Comparison of ENCODE assay signal across 8 cellular contexts in genomic region chr11:64268028-64268686, GRCh38. TPM values are rescaled to one million over a fixed set of nuclear protein-coding genes. Genes with fewer than 3 reads are reported as not detected.
A peak's percentile ranks its signal among the peaks of the same experiment; 100 is the strongest.
DNase-seq lines count a peak whose midpoint lies in the region; ATAC-seq and TF ChIP-seq lines count a peak whose summit lies in the region.

No MANE protein-coding gene starts in this region.

- WGBS in body of pancreas, 2 donors = 55 to 58% methylated on average over 13 to 18 of the region's 18 CpGs

- H3K27ac ChIP-seq in 22Rv1 (peak overlapping the region; percentile 99), KMS-11 (peak overlapping the region; percentile 87; the same call in 1 of the 2 replicates), body of pancreas (peak overlapping the region; percentile 95 to 98 (median 96))

- H3K36me3 Mint-ChIP-seq in mesothelial cell of epicardium = peaks cover 7% of the 10 kb centered on the region

- peak overlapping the region; percentile 94 for H3K27ac Mint-ChIP-seq in mesothelial cell of epicardium

- no peaks in the 10 kb centered on the region for H3K36me3 ChIP-seq in KMS-11 (ENCODE audit: insufficient read depth)
- H3K36me3 ChIP-seq in body of pancreas (replicated peaks in 1 of 2; ENCODE audit: insufficient read depth in 1 of 2, low read depth in 2 of 2) = no peaks in the 10 kb centered on the region

- H3K4me2 ChIP-seq in KMS-11 = peak overlapping the region; percentile 86

- H4K20me1 ChIP-seq in KMS-11 (ENCODE audit: insufficient read depth) = no peaks in the 10 kb centered on the region

- H3K79me2 ChIP-seq in KMS-11 (ENCODE audit: insufficient read depth, low read depth) = no peaks in the 10 kb centered on the region

- intact Hi-C loops in body of pancreas (cut with DNase I) = no loop called here

- peaks cover 14% of the 10 kb centered on the region for H3K4me1 ChIP-seq in KMS-11 (ENCODE audit: low read depth, poor library complexity, severe bottlenecking)
- H3K4me1 ChIP-seq in body of pancreas = peaks cover 35% of the 10 kb centered on the region

- H3K27me3 ChIP-seq in KMS-11 (ENCODE audit: insufficient read depth, low read depth) = no peaks in the 10 kb centered on the region
- H3K27me3 ChIP-seq in body of pancreas = no peaks in the 10 kb centered on the region

- peaks cover 24% of the 10 kb centered on the region for H3K4me1 Mint-ChIP-seq in mesothelial cell of epicardium

- no peaks in the 10 kb centered on the region for H3K9me3 ChIP-seq in body of pancreas

- peak overlapping the region; percentile 86; the same call in 1 of the 2 replicates for H3K9ac ChIP-seq in KMS-11

- no peak overlapping the region for H2AFZ ChIP-seq in KMS-11 (ENCODE audit: low read depth)

- no peak for TF ChIP-seq CTCF in 22Rv1 (IDR thresholded peaks at IDR 0.05)
- TF ChIP-seq CTCF in KMS-11 (conservative IDR thresholded peaks at IDR 0.05; ENCODE audit: low read depth, low read length) = no peak
- no peak for TF ChIP-seq CTCF in body of pancreas (IDR thresholded peaks at IDR 0.05)
- TF ChIP-seq CTCF in mesothelial cell of epicardium (IDR thresholded peaks at IDR 0.05; ENCODE audit: unreplicated experiment) = no peak

- ATAC-seq in body of pancreas (no peak), GM21360 (IDR thresholded peaks at IDR 0.05; ENCODE audit: unreplicated experiment) (no peak)

- TF ChIP-seq POLR2A in body of pancreas (IDR thresholded peaks at IDR 0.05) = no peak

- H3K4me3 ChIP-seq in KMS-11 (IDR thresholded peaks at IDR 0.05; ENCODE audit: insufficient read depth, low read depth, low read length) (no peak overlapping the region), body of pancreas (no peak overlapping the region)

- peak in 1 of 4 donors; percentile 23 for DNase-seq in body of pancreas
- DNase-seq in mesothelial cell of epicardium (ENCODE audit: low spot score in 2 of 2, unreplicated experiment in 2 of 2) = no peak
- no peak for DNase-seq in NCI-H524 treated with DMSO at 0.1 percent for 48 hours (lab: John Stamatoyannopoulos, UW)
- no peak for DNase-seq in OCI-M1 (lab: John Stamatoyannopoulos, UW)
- no peak for DNase-seq in DMS79 treated with DMSO at 0.1 percent for 48 hours (lab: John Stamatoyannopoulos, UW)

- H3K4me3 Mint-ChIP-seq in mesothelial cell of epicardium = peak overlapping the region; percentile 96

- no peaks in the 10 kb centered on the region for H3K27me3 Mint-ChIP-seq in mesothelial cell of epicardium (ENCODE audit: low read depth)

- no peaks in the 10 kb centered on the region for H3K9me3 Mint-ChIP-seq in mesothelial cell of epicardium

RNA-seq across cellular contexts. Expression of gene BAD, which starts 16.3 kb away (rescaled TPM):
- total RNA-seq in body of pancreas (10 to 100 TPM; 51.1 to 85.9 TPM), mesothelial cell of epicardium (50.2 to 53.1 TPM (median 52.2 TPM) in 3 replicates)

RNA-seq across cellular contexts. Expression of gene PLCB3, which starts 16.8 kb away (rescaled TPM):
- total RNA-seq in body of pancreas (10 to 100 TPM; 13.8 to 14.5 TPM), mesothelial cell of epicardium (34.9 to 35.7 TPM (median 35.7 TPM) in 3 replicates)

RNA-seq across cellular contexts. Expression of gene GPR137, which starts 17.5 kb away (rescaled TPM):
- total RNA-seq in body of pancreas (10 to 100 TPM in 1 of 2 donors, 1 to 10 TPM in 1; 4.4 to 19.4 TPM), mesothelial cell of epicardium (43.8 to 45.1 TPM (median 44.6 TPM) in 3 replicates)

RNA-seq across cellular contexts. Expression of gene PPP1R14B, which starts 21.4 kb away (rescaled TPM):
- total RNA-seq in body of pancreas = 100 to 1,000 TPM in 1 of 2 donors, 10 to 100 TPM in 1; 87.7 to 112 TPM
- total RNA-seq in mesothelial cell of epicardium = 119 to 131 TPM (median 124 TPM) in 3 replicates

RNA-seq across cellular contexts. Expression of gene KCNK4, which starts 22.9 kb away (rescaled TPM):
- not detected for total RNA-seq in body of pancreas
- 0.22 to 0.58 TPM (median 0.27 TPM) in 3 replicates for total RNA-seq in mesothelial cell of epicardium
